In the genomic region with DNA sequence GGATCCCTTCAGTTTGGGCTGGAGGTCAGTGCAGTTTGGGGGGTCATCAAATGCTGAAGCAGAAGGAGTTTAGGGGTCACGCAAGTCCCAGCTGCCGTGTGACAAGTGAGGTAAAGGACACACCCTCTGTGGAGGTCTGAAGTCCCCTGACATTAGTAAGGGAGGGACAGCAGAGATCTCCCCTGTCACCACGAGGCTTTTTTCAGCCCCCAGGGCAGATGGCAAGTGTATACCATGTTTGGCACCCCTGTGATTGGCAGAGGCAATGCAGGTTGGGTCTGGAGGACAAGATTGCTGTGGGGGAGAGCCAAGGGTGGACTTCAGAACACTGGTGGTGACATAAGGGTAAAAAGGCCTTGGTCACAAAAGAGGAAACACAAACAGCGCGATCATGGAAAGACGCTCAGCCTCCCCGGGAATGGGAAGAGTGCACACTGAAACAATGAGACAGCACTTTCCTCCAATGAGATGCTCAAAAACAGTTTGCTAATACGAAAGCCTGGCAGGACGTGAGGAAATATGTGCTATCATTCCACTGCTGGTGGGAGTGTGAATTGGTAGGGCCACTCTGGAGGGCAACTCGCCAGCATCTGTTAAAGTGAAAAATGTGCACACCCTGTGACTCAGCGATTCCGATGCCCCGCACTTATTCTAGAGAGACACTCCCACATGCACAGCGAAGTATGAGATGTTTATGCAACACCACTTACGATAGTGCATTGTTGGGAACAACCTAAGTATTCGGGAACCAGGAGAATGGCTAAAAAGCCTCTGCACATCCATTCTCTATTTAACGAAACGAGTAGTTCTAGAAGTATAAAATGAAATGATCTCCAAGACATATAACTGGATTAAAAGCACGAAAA, we compare ENCODE assay signal across 8 cellular contexts. TPM values are rescaled to one million over a fixed set of nuclear protein-coding genes. Genes with fewer than 3 reads are reported as not detected.
DNase-seq lines count a peak whose midpoint lies in the region; ATAC-seq and TF ChIP-seq lines count a peak whose summit lies in the region.

No MANE protein-coding gene starts in this region.

- H3K9me3 ChIP-seq in right atrium auricular region: no peaks in the 10 kb centered on the region

- ATAC-seq in GM18505 (IDR thresholded peaks at IDR 0.05; ENCODE audit: unreplicated experiment) (no peak), sciatic nerve (peak; percentile 92), HG03135 (IDR thresholded peaks at IDR 0.05; ENCODE audit: unreplicated experiment) (no peak), GM21786 (IDR thresholded peaks at IDR 0.05; ENCODE audit: unreplicated experiment) (no peak)

- intact Hi-C loops in sciatic nerve (cut with DNase I): no loop called here

- peak overlapping the region in 1 of 2 donors; percentile 25 for H3K4me3 ChIP-seq in right atrium auricular region

- H3K27ac ChIP-seq in right atrium auricular region: peak overlapping the region; percentile 78 to 84

- H3K27me3 ChIP-seq in right atrium auricular region: no peaks in the 10 kb centered on the region

- H3K4me1 ChIP-seq in right atrium auricular region: peaks cover 0 to 17% of the 10 kb centered on the region in 2 donors

- no peak for TF ChIP-seq CTCF in right atrium auricular region (IDR thresholded peaks at IDR 0.05)

- H3K36me3 ChIP-seq in right atrium auricular region: no peaks in the 10 kb centered on the region

- peak; percentile 96 for DNase-seq in OCI-M1 (lab: John Stamatoyannopoulos, UW)
- DNase-seq in amniotic stem cell (lab: John Stamatoyannopoulos, UW): peak; percentile 62
- DNase-seq in right atrium auricular region (ENCODE audit: low spot score): peak; percentile 99
- peak; percentile 88 for DNase-seq in sciatic nerve (ENCODE audit: low spot score)
- no peak for DNase-seq in COLO668 (lab: John Stamatoyannopoulos, UW; ENCODE audit: unreplicated experiment)

- TF ChIP-seq POLR2A in GM18505 (IDR thresholded peaks at IDR 0.05; ENCODE audit: borderline replicate concordance, extremely low read depth, insufficient read depth, insufficient read length): peak; percentile 50

RNA-seq across cellular contexts. Expression of a gene that starts 14.4 kb away (rescaled TPM):
- total RNA-seq in right atrium auricular region (1 to 10 TPM in 1 of 2 donors, not detected in 1; 1.1 TPM), sciatic nerve (0.58 TPM)

RNA-seq across cellular contexts. Expression of a gene that starts 21.5 kb away (rescaled TPM):
- total RNA-seq in right atrium auricular region (10 to 100 TPM; 14.5 to 16.9 TPM), sciatic nerve (23.5 TPM)

RNA-seq across cellular contexts. Expression of a gene that starts 40.1 kb away (rescaled TPM):
- total RNA-seq in right atrium auricular region (1 to 10 TPM; 1.7 to 3.6 TPM), sciatic nerve (19.9 TPM)

RNA-seq across cellular contexts. Expression of a gene that starts 46.4 kb away (rescaled TPM):
- 10 to 100 TPM; 63.6 to 72.1 TPM for total RNA-seq in right atrium auricular region
- total RNA-seq in sciatic nerve: 99.7 TPM

RNA-seq across cellular contexts. Expression of a gene that starts 55.0 kb away (rescaled TPM):
- 10 to 100 TPM in 1 of 2 donors, 1 to 10 TPM in 1; 2.7 to 18.7 TPM for total RNA-seq in right atrium auricular region
- total RNA-seq in sciatic nerve: 16.8 TPM
